2 cellular contexts compared by ENCODE assay signal in genomic region chr3:71054312-71054711, GRCh38.
TF ChIP-seq lines count a peak whose summit lies in the region.

No MANE protein-coding gene starts in this region.

TF ChIP-seq in H1, 55 proteins besides CTCF, POLR2A, EP300 and RAD21:
- TF ChIP-seq SAP30 (IDR thresholded peaks at IDR 0.05; ENCODE audit: insufficient read depth, insufficient replicate concordance, low read length) (no peak), SIX5 (IDR thresholded peaks at IDR 0.05; ENCODE audit: low read depth, low read length) (no peak), MAX (IDR thresholded peaks at IDR 0.05) (no peak)
TF ChIP-seq in H1: peak in this region for 0.

TF ChIP-seq in GM12891, 5 proteins besides CTCF, POLR2A, EP300 and RAD21:
- no peak for TF ChIP-seq SPI1 (IDR thresholded peaks at IDR 0.05; ENCODE audit: low read depth, low read length)
- TF ChIP-seq POU2F2 (IDR thresholded peaks at IDR 0.05; ENCODE audit: low read depth, low read length): no peak
- TF ChIP-seq TAF1 (IDR thresholded peaks at IDR 0.05; ENCODE audit: low read depth, low read length): no peak
- TF ChIP-seq PAX5 (IDR thresholded peaks at IDR 0.05; ENCODE audit: insufficient read depth, low read length, severe bottlenecking): no peak
- no peak for TF ChIP-seq POLR2AphosphoS5 (IDR thresholded peaks at IDR 0.05; ENCODE audit: low read depth, low read length)
